22 cellular contexts compared by ENCODE assay signal in the genomic region with DNA sequence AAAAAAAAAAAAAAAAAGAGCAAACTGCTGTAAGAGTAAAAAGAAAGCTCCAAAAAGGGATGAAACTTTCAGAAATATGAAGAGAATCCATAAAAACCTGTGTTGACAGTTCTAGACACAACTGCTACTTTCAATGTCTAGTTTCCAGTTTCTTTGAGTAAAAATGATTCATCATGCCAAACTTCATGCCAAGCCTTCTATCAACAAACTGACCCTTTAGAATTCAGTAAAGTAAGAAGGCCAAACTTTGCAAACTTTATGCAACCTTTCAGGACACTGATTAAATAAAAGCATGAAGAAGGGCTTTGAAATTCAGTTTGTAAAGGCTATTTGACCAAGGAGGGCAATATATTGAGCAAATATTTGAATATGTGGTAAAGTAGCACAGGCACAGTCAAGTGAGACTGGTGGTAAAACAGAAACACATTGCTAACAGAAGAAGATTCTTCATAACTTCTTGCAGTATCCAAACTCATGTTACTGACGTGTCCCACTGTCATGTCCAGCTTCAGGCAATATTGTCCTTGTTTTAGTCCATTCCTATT. TPM values are rescaled to one million over a fixed set of nuclear protein-coding genes. Genes with fewer than 3 reads are reported as not detected.
"Had no signal": no experiment of that assay in that cellular context is flagged by ENCODE, and none has a peak within 500 bp of the region (broad histone marks: within the 10 kb centered on the region; RNA-seq: fewer than 3 reads in every experiment).

No MANE protein-coding gene starts in this region.

- H3K9me3 ChIP-seq: ascending aorta, breast epithelium, esophagus squamous epithelium, left ventricle myocardium inferior had no signal

- H3K27ac ChIP-seq: ascending aorta, breast epithelium, esophagus squamous epithelium, foreskin keratinocyte, left ventricle myocardium inferior, VCaP had no signal

- DNase-seq: activated CD4-positive, CD25-positive, alpha-beta regulatory T cell treated with anti-CD3 and anti-CD28 coated beads, Interleukin-2, amount 50 U/mL, for 72 hours; activated CD8-positive, alpha-beta memory T cell treated with anti-CD3 and anti-CD28 coated beads for 24 hours; activated CD8-positive, alpha-beta memory T cell treated with anti-CD3 and anti-CD28 coated beads, Interleukin-2, amount 50 U/mL, for 48 hours; activated effector memory CD4-positive, alpha-beta T cell treated with Interleukin-2 at 50 U/mL for 16 hours; activated naive CD4-positive, alpha-beta T cell treated with anti-CD3 and anti-CD28 coated beads, Interleukin-2, amount 10 ng/mL, durations not matched to agents 7 days and 5 days; activated naive CD8-positive, alpha-beta T cell treated with anti-CD3 and anti-CD28 coated beads, Interleukin-2, amount 50 U/mL, for 24 hours; activated T-cell treated with anti-CD3 and anti-CD28 coated beads, Interleukin-2, amount 50 U/mL, for 48 hours; dermis blood vessel endothelial cell; effector memory CD8-positive, alpha-beta T cell; esophagus squamous epithelium; foreskin keratinocyte; hypothalamus; islet precursor cell; left ventricle myocardium inferior; mammary epithelial cell; midbrain; stimulated activated CD4-positive, alpha-beta T cell treated with anti-CD3 and anti-CD28 coated beads, Interleukin-2, amount 100 ng/mL, for 48 hours; T-helper 17 cell had no signal

- H3K27me3 ChIP-seq: ascending aorta, breast epithelium, esophagus squamous epithelium, foreskin keratinocyte had no signal

- H3K4me1 ChIP-seq: ascending aorta, breast epithelium, left ventricle myocardium inferior had no signal

- ATAC-seq: activated naive CD8-positive, alpha-beta T cell treated with anti-CD3 and anti-CD28 coated beads, Interleukin-2, amount 50 U/mL, for 24 hours; effector memory CD8-positive, alpha-beta T cell; foreskin keratinocyte; T-helper 17 cell had no signal

- H3K4me3 ChIP-seq: ascending aorta, breast epithelium, esophagus squamous epithelium, left ventricle myocardium inferior had no signal

- H3K36me3 ChIP-seq: ascending aorta, breast epithelium, esophagus squamous epithelium, left ventricle myocardium inferior had no signal

RNA-seq across cellular contexts. Expression of gene CFAP20DC, which starts 56.3 kb away (rescaled TPM):
- total RNA-seq: ascending aorta, left ventricle myocardium inferior had no signal
- polyA plus RNA-seq: neural cell had no signal
